In the genomic region with DNA sequence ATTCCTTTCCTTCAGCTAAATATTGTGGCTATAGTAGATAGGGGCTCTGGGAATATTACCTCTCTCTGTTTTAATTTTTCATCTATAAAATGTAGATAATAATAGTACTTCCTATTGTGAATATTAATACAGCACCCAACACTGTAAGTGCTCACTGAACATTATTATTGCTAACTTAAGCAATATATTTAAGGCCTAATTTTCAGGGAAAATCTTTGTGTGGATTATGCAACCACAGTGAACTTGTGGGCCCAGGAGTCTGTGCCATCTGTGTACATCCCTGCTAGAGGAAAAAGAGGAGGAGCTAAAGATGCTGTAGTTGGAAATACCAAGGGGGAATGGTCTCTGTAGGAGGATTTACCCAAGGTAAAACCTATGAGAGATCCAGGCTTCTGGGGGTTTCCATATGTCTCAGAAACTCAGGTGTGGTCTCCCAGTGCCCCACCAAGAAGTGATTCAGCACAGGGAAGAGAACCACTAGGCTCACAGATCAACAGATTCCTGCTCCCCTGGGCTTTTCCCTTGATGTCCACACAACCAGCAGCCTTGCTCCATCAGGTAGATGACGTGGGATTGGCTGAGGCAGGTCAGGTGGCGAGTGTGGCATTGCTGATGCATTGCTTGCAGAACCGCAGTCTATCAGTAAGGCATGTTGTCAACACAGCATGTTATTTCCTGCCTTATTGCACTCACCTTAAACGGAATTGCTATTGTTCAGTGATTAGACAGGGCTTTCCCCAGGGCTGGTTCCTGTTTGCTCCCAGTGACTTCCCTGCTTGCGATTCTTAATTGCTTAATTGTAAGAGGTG, we compare ENCODE assay signal across 8 cellular contexts. TPM values are rescaled to one million over a fixed set of nuclear protein-coding genes. Genes with fewer than 3 reads are reported as not detected.
DNase-seq lines count a peak whose midpoint lies in the region; ATAC-seq lines count a peak whose summit lies in the region.

No MANE protein-coding gene starts in this region.

- H3K9ac ChIP-seq in iPS-18a (ENCODE audit: low read length) = no peak overlapping the region

- H3K4me3 ChIP-seq in iPS-18a (ENCODE audit: low read length) (no peak overlapping the region), MG63 (no peak overlapping the region)

- no peaks in the 10 kb centered on the region for H3K36me3 ChIP-seq in iPS-18a (ENCODE audit: control insufficient read depth, low read depth, low read length)
- H3K36me3 ChIP-seq in MG63 = no peaks in the 10 kb centered on the region

- ATAC-seq in GM19023 (IDR thresholded peaks at IDR 0.05; ENCODE audit: unreplicated experiment) = peak; percentile 22

- H3K27me3 ChIP-seq in iPS-18a (ENCODE audit: control insufficient read depth, insufficient read depth, low read length) = no peaks in the 10 kb centered on the region
- no peaks in the 10 kb centered on the region for H3K27me3 ChIP-seq in MG63

- peak overlapping the region; percentile 73 for H3K27ac ChIP-seq in iPS-18a (ENCODE audit: low read length)

- H3K4me1 ChIP-seq in iPS-18a (ENCODE audit: control insufficient read depth, low read depth, low read length) = peaks cover 40% of the 10 kb centered on the region

- no peaks in the 10 kb centered on the region for H3K9me3 ChIP-seq in iPS-18a (ENCODE audit: control insufficient read depth, low read depth, low read length)
- H3K9me3 ChIP-seq in MG63 = no peaks in the 10 kb centered on the region

- DNase-seq in NCI-H1694 treated with DMSO at 0.1 percent for 48 hours (lab: John Stamatoyannopoulos, UW) (peak; percentile 7), activated T-cell treated with anti-CD3 and anti-CD28 coated beads for 24 hours (ENCODE audit: low read depth) (peak; percentile 64), dedifferentiated amniotic fluid mesenchymal stem cell (ENCODE audit: extremely low spot score) (no peak), D341Med (ENCODE audit: low spot score) (no peak), MG63 (no peak)
- peak; percentile 39 to 57 for DNase-seq in stimulated activated CD8-positive, alpha-beta memory T cell treated with anti-CD3 and anti-CD28 coated beads, Interleukin-15, amount 100 ng/mL, for 4 hours (ENCODE audit: low read depth in 2 of 2)

RNA-seq across cellular contexts. Expression of gene N4BP1, which starts 1.6 kb away (rescaled TPM):
- 9.1 and 32.4 TPM in 2 replicates for total RNA-seq in MG63 (2014; rRNA removed; shearing (Covaris generic); ENCODE audit: low replicate concordance)

Comparison
In these comparisons a context has a peak if more than half of its experiments do, and no peak if none do; other contexts are left out.
1. DNase-seq: peak in NCI-H1694 treated with DMSO at 0.1 percent for 48 hours (single experiment), activated T-cell treated with anti-CD3 and anti-CD28 coated beads for 24 hours (single experiment) and stimulated activated CD8-positive, alpha-beta memory T cell treated with anti-CD3 and anti-CD28 coated beads, Interleukin-15, amount 100 ng/mL, for 4 hours (2 of 2); none in dedifferentiated amniotic fluid mesenchymal stem cell (single experiment), D341Med (single experiment) and MG63 (single experiment).